8 cellular contexts compared by ENCODE assay signal in the genomic region with DNA sequence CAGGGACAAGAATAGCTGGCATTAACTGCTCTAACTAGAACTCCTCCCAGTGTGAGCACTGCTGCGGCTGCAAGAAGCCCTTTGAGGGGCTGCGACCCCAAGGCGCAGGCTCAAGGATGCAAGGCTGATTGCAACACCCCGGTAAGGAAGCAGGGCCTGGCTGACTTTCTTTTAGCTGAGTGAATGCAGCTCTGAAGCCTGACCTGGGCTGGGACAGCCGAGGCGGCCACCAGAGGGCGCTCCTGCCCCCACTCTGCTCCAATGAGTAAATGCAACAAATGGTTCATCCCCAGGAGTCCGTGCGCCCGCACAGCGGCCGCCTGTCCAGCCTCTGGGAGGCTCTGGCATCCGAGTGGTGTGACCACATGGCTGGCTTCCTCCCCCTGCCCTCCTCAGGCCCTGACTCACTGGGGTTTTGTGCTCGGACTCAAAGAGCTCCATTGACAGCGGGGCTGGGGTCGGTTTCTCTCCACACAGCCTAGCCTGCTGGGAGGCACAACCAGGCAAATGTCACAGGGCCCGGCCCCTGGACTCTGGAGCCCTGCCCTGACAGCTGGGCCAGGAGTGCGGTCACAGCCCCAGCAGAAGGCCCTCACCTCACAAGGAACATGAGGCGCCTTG. TPM values are rescaled to one million over a fixed set of nuclear protein-coding genes. Genes with fewer than 3 reads are reported as not detected.
DNase-seq lines count a peak whose midpoint lies in the region; ATAC-seq and TF ChIP-seq lines count a peak whose summit lies in the region.

A gene with protein sequence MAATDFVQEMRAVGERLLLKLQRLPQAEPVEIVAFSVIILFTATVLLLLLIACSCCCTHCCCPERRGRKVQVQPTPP (plus strand): TSS at position 572 of the 621 bp plus-strand sequence. CDS start 6,768 bp downstream, outside the sequence.

- no peaks in the 10 kb centered on the region for H3K27me3 Mint-ChIP-seq in activated CD4-positive, alpha-beta T cell treated with anti-CD3 and anti-CD28 coated beads, Interleukin-2, amount 10 ng/mL, durations not matched to agents 7 days and 5 days

- peak; percentile 96 for TF ChIP-seq CTCF in colonic mucosa (IDR thresholded peaks at IDR 0.05)

- no peak within 1 kb of the TSS for H3K4me3 Mint-ChIP-seq in activated CD4-positive, alpha-beta T cell treated with anti-CD3 and anti-CD28 coated beads, Interleukin-2, amount 10 ng/mL, durations not matched to agents 7 days and 5 days

- peak; percentile 81 to 84 for DNase-seq in AML-193 (lab: John Stamatoyannopoulos, UW)
- DNase-seq in NCI-H2227 treated with DMSO at 0.1 percent for 48 hours (lab: John Stamatoyannopoulos, UW): peak; percentile 6
- DNase-seq in activated CD4-positive, alpha-beta T cell treated with anti-CD3 and anti-CD28 coated beads, Interleukin-2, amount 10 ng/mL, durations not matched to agents 7 days and 5 days: peak; percentile 88
- peak; percentile 89 for DNase-seq in colonic mucosa
- peak; percentile 91 for DNase-seq in left kidney (ENCODE audit: low read depth, low spot score)
- peak; percentile 62 to 78 for DNase-seq in stimulated activated CD4-positive, alpha-beta T cell treated with anti-CD3 and anti-CD28 coated beads, Interleukin-15, amount 100 ng/mL, for 48 hours (ENCODE audit: low read depth in 2 of 2)

- ATAC-seq in GM19455 (IDR thresholded peaks at IDR 0.05; ENCODE audit: unreplicated experiment): peak; percentile 63
- ATAC-seq in GM19463 (IDR thresholded peaks at IDR 0.05; ENCODE audit: unreplicated experiment): no peak

- peak within 1 kb of the TSS; percentile 73 for H3K27ac ChIP-seq in colonic mucosa

- peaks cover 3% of the 10 kb centered on the region for H3K4me1 Mint-ChIP-seq in activated CD4-positive, alpha-beta T cell treated with anti-CD3 and anti-CD28 coated beads, Interleukin-2, amount 10 ng/mL, durations not matched to agents 7 days and 5 days

- no peaks in the 10 kb centered on the region for H3K27me3 ChIP-seq in colonic mucosa

- no peak within 1 kb of the TSS for H3K27ac Mint-ChIP-seq in activated CD4-positive, alpha-beta T cell treated with anti-CD3 and anti-CD28 coated beads, Interleukin-2, amount 10 ng/mL, durations not matched to agents 7 days and 5 days

- intact Hi-C loops in colonic mucosa (cut with DNase I): loop anchor here (5.0 kb wide), 1 partner anchor 114 kb away; no protein-coding TSS in a partner anchor

- POLR2A ChIA-PET in activated CD4-positive, alpha-beta T cell treated with anti-CD3 and anti-CD28 coated beads, Interleukin-2, amount 10 ng/mL, durations not matched to agents 7 days and 5 days (lab: Charles Lee): no interaction called here

- H3K36me3 Mint-ChIP-seq in activated CD4-positive, alpha-beta T cell treated with anti-CD3 and anti-CD28 coated beads, Interleukin-2, amount 10 ng/mL, durations not matched to agents 7 days and 5 days (ENCODE audit: low read depth): no peaks in the 10 kb centered on the region

- no peaks in the 10 kb centered on the region for H3K9me3 Mint-ChIP-seq in activated CD4-positive, alpha-beta T cell treated with anti-CD3 and anti-CD28 coated beads, Interleukin-2, amount 10 ng/mL, durations not matched to agents 7 days and 5 days

- peaks cover 22% of the 10 kb centered on the region for H3K4me1 ChIP-seq in colonic mucosa

- no peaks in the 10 kb centered on the region for H3K9me3 ChIP-seq in colonic mucosa

- no peak within 1 kb of the TSS for H3K4me3 ChIP-seq in colonic mucosa

- peak within 1 kb of the TSS; percentile 71 to 76 for H3K9ac ChIP-seq in colonic mucosa (ENCODE audit: low read depth in 2 of 2, low read length in 2 of 2)

- CTCF ChIA-PET in activated CD4-positive, alpha-beta T cell treated with anti-CD3 and anti-CD28 coated beads, Interleukin-2, amount 10 ng/mL, durations not matched to agents 7 days and 5 days (lab: Charles Lee): interaction anchor here (0.6 to 7.6 kb wide), 38 partner anchors 11 to 279 kb away, joined by 3 to 82 read pairs (median 4); partner anchors contain the start of genes GALK1 and ITGB4

- H3K36me3 ChIP-seq in colonic mucosa: no peaks in the 10 kb centered on the region

RNA-seq across cellular contexts. Expression of the gene that starts here (rescaled TPM):
- total RNA-seq in activated CD4-positive, alpha-beta T cell treated with anti-CD3 and anti-CD28 coated beads, Interleukin-2, amount 10 ng/mL, durations not matched to agents 7 days and 5 days: under 1 TPM; 0.10 to 0.12 TPM
- 10 to 100 TPM in 1 of 2 donors, 1 to 10 TPM in 1; 5.1 to 39.9 TPM for total RNA-seq in colonic mucosa

Comparison
In these comparisons a context has a peak if more than half of its experiments do, and no peak if none do; other contexts are left out.
1. RNA of the gene that starts here (total RNA-seq): 5.1 to 39.9 TPM in colonic mucosa; 0.10 to 0.12 TPM in activated CD4-positive, alpha-beta T cell treated with anti-CD3 and anti-CD28 coated beads, Interleukin-2, amount 10 ng/mL, durations not matched to agents 7 days and 5 days; every median in the first group is over 4 times any median in the second.
2. Peak in DNase-seq in activated CD4-positive, alpha-beta T cell treated with anti-CD3 and anti-CD28 coated beads, Interleukin-2, amount 10 ng/mL, durations not matched to agents 7 days and 5 days; RNA of the gene not detected or under 1 TPM.
3. DNase-seq: peak in every context shown above with its lines; median percentile 91 in left kidney; 89 in colonic mucosa; 88 in activated CD4-positive, alpha-beta T cell treated with anti-CD3 and anti-CD28 coated beads, Interleukin-2, amount 10 ng/mL, durations not matched to agents 7 days and 5 days; 82 in AML-193; 70 in stimulated activated CD4-positive, alpha-beta T cell treated with anti-CD3 and anti-CD28 coated beads, Interleukin-15, amount 100 ng/mL, for 48 hours; 6 in NCI-H2227 treated with DMSO at 0.1 percent for 48 hours.